29 cellular contexts compared by ENCODE assay signal in genomic region chr3:112773-113172, GRCh38.
"Had no signal": no experiment of that assay in that cellular context is flagged by ENCODE, and none has a peak within 500 bp of the region (broad histone marks: within the 10 kb centered on the region; RNA-seq: fewer than 3 reads in every experiment).

No MANE protein-coding gene starts in this region.

- FAIRE-seq: endometrium, endothelial cell of umbilical vein, frontal cortex had no signal

- H3K4me2 ChIP-seq: hepatocyte had no signal

- ATAC-seq: effector memory CD8-positive, alpha-beta T cell; foreskin keratinocyte; gastrocnemius medialis; gastroesophageal sphincter; heart left ventricle; heart right ventricle had no signal

- H3K36me3 ChIP-seq: colonic mucosa, esophagus muscularis mucosa, esophagus squamous epithelium, gastrocnemius medialis, gastroesophageal sphincter, heart left ventricle, heart right ventricle had no signal

- H3K4me3 ChIP-seq: colonic mucosa, coronary artery, dorsolateral prefrontal cortex, esophagus muscularis mucosa, esophagus squamous epithelium, gastrocnemius medialis, gastroesophageal sphincter, heart left ventricle, heart right ventricle, hepatocyte had no signal

- H3K4me1 ChIP-seq: colonic mucosa, foreskin keratinocyte, gastrocnemius medialis, gastroesophageal sphincter, heart left ventricle had no signal

- H2AFZ ChIP-seq: hepatocyte had no signal

- H3K27me3 ChIP-seq: colonic mucosa, esophagus muscularis mucosa, esophagus squamous epithelium, foreskin keratinocyte, gastrocnemius medialis, gastroesophageal sphincter, heart left ventricle, heart right ventricle, hepatocyte had no signal

- H3K9me3 ChIP-seq: colonic mucosa, esophagus muscularis mucosa, esophagus squamous epithelium, gastrocnemius medialis, gastroesophageal sphincter, heart left ventricle had no signal

- H3K27me3 Mint-ChIP-seq: dendritic cell treated with granulocyte-macrophage colony-stimulating factor and Interleukin-4, amounts not matched to agents 40 ng/mL and 50 ng/mL, for 4 days had no signal

- H3K4me3 Mint-ChIP-seq: dendritic cell treated with granulocyte-macrophage colony-stimulating factor and Interleukin-4, amounts not matched to agents 40 ng/mL and 50 ng/mL, for 4 days; effector memory CD8-positive, alpha-beta T cell; endodermal cell had no signal

- H3K9me3 Mint-ChIP-seq: endodermal cell had no signal

- H3K79me2 ChIP-seq: hepatocyte had no signal

- H3K27ac ChIP-seq: colonic mucosa, coronary artery, dorsolateral prefrontal cortex, epithelial cell of prostate, esophagus muscularis mucosa, esophagus squamous epithelium, foreskin keratinocyte, gastrocnemius medialis, gastroesophageal sphincter, heart left ventricle, heart right ventricle, hepatocyte had no signal

- H3K27ac Mint-ChIP-seq: dendritic cell treated with granulocyte-macrophage colony-stimulating factor and Interleukin-4, amounts not matched to agents 40 ng/mL and 50 ng/mL, for 4 days; effector memory CD8-positive, alpha-beta T cell; endodermal cell had no signal

- DNase-seq: colonic mucosa; cortex of kidney; dermis blood vessel endothelial cell; dorsolateral prefrontal cortex; effector CD4-positive, alpha-beta T cell; effector CD8-positive, alpha-beta T cell; effector memory CD4-positive, alpha-beta T cell; effector memory CD8-positive, alpha-beta T cell; endodermal cell; erythroblast; esophagus squamous epithelium; foreskin fibroblast; foreskin keratinocyte; foreskin melanocyte; gastrocnemius medialis; glutamatergic neuron; head of caudate nucleus; heart left ventricle; heart right ventricle; hippocampal formation had no signal

- H3K4me1 Mint-ChIP-seq: endodermal cell had no signal
